15 cellular contexts compared by ENCODE assay signal in genomic region chr1:55604749-55605148, GRCh38.
"Had no signal": no experiment of that assay in that cellular context is flagged by ENCODE, and none has a peak within 500 bp of the region (broad histone marks: within the 10 kb centered on the region; RNA-seq: fewer than 3 reads in every experiment).

No MANE protein-coding gene starts in this region.

- H3K9me3 ChIP-seq: prostate gland, right lobe of liver had no signal

- DNase-seq: activated CD4-positive, alpha-beta T cell treated with anti-CD3 and anti-CD28 coated beads, Interleukin-2, amount 50 U/mL, for 48 hours; activated naive CD4-positive, alpha-beta T cell treated with Interleukin-2 at 50 U/mL for 16 hours; activated naive CD8-positive, alpha-beta T cell treated with anti-CD3 and anti-CD28 coated beads, Interleukin-2, amount 50 U/mL, for 24 hours; effector memory CD4-positive, alpha-beta T cell; hypothalamus; kidney; nephron progenitor cell; occipital lobe; right lobe of liver; spleen had no signal

- H3K4me1 Mint-ChIP-seq: activated naive CD8-positive, alpha-beta T cell treated with anti-CD3 and anti-CD28 coated beads, Interleukin-2, amount 50 U/mL, for 24 hours; activated T-helper 17 cell treated with anti-CD3 and anti-CD28 coated beads, Interleukin-2, amount 50 U/mL, for 72 hours; nephron progenitor cell had no signal

- H3K4me3 Mint-ChIP-seq: activated naive CD8-positive, alpha-beta T cell treated with anti-CD3 and anti-CD28 coated beads, Interleukin-2, amount 50 U/mL, for 24 hours; activated T-helper 17 cell treated with anti-CD3 and anti-CD28 coated beads, Interleukin-2, amount 50 U/mL, for 72 hours; central memory CD8-positive, alpha-beta T cell; dendritic cell treated with granulocyte-macrophage colony-stimulating factor and Interleukin-4, amounts not matched to agents 40 ng/mL and 50 ng/mL, for 4 days; nephron progenitor cell; stimulated activated naive CD8-positive, alpha-beta T cell treated with anti-CD3 and anti-CD28 coated beads, Interleukin-15, Interleukin-2, amounts not matched to agents 100 ng/mL and 50 ng/mL, for 24 hours had no signal

- H3K27me3 ChIP-seq: right lobe of liver had no signal

- H3K4me3 ChIP-seq: prostate gland, right lobe of liver, spleen had no signal

- H3K27ac Mint-ChIP-seq: activated naive CD8-positive, alpha-beta T cell treated with anti-CD3 and anti-CD28 coated beads, Interleukin-2, amount 50 U/mL, for 24 hours; activated T-helper 17 cell treated with anti-CD3 and anti-CD28 coated beads, Interleukin-2, amount 50 U/mL, for 72 hours; dendritic cell treated with granulocyte-macrophage colony-stimulating factor and Interleukin-4, amounts not matched to agents 40 ng/mL and 50 ng/mL, for 4 days; nephron progenitor cell; stimulated activated naive CD8-positive, alpha-beta T cell treated with anti-CD3 and anti-CD28 coated beads, Interleukin-15, Interleukin-2, amounts not matched to agents 100 ng/mL and 50 ng/mL, for 24 hours had no signal

- H3K27ac ChIP-seq: right lobe of liver, spleen had no signal

- H3K9me3 Mint-ChIP-seq: activated naive CD8-positive, alpha-beta T cell treated with anti-CD3 and anti-CD28 coated beads, Interleukin-2, amount 50 U/mL, for 24 hours; activated T-helper 17 cell treated with anti-CD3 and anti-CD28 coated beads, Interleukin-2, amount 50 U/mL, for 72 hours; central memory CD8-positive, alpha-beta T cell; stimulated activated naive CD8-positive, alpha-beta T cell treated with anti-CD3 and anti-CD28 coated beads, Interleukin-15, Interleukin-2, amounts not matched to agents 100 ng/mL and 50 ng/mL, for 24 hours had no signal

- H3K4me1 ChIP-seq: prostate gland, right lobe of liver, spleen had no signal

- ATAC-seq: activated naive CD8-positive, alpha-beta T cell treated with anti-CD3 and anti-CD28 coated beads, Interleukin-2, amount 50 U/mL, for 24 hours; activated T-helper 17 cell treated with anti-CD3 and anti-CD28 coated beads, Interleukin-2, amount 50 U/mL, for 72 hours; right lobe of liver had no signal

- H3K27me3 Mint-ChIP-seq: dendritic cell treated with granulocyte-macrophage colony-stimulating factor and Interleukin-4, amounts not matched to agents 40 ng/mL and 50 ng/mL, for 4 days had no signal

- H3K36me3 ChIP-seq: prostate gland, right lobe of liver, spleen had no signal
